21 cellular contexts compared by ENCODE assay signal in the genomic region with DNA sequence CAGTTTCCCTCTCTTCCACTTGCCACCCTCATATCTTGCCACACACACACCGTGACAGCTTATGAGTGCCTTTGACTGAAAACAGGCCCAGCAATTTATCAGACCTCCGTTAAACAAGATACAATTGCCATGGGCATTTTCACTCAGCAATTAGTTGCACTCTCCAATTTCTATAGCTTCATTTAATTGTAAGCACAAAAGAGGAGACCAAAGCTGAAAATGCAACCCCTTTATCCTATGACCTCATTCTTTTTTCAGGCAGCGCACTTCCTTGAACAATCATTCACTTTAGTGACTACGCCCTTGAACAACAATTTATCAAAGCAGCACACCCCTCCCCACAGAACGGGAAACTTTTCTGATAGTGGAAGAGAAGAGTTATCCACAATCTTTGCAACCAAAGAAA. TPM values are rescaled to one million over a fixed set of nuclear protein-coding genes. Genes with fewer than 3 reads are reported as not detected.
DNase-seq lines count a peak whose midpoint lies in the region; ATAC-seq and TF ChIP-seq lines count a peak whose summit lies in the region.
"Had no signal": no experiment of that assay in that cellular context is flagged by ENCODE, and none has a peak within 500 bp of the region (broad histone marks: within the 10 kb centered on the region; RNA-seq: fewer than 3 reads in every experiment).

No MANE protein-coding gene starts in this region.

- TF ChIP-seq POLR2A in body of pancreas (IDR thresholded peaks at IDR 0.05): peak in 1 of 3 donors; percentile 28

- peak; percentile 86 for ATAC-seq in body of pancreas
- peak; percentile 80 for ATAC-seq in mucosa of descending colon
- no peak for ATAC-seq in HG02884 (IDR thresholded peaks at IDR 0.05; ENCODE audit: unreplicated experiment)

- no peaks in the 10 kb centered on the region for H3K27me3 Mint-ChIP-seq in Calu3 (ENCODE audit: unreplicated experiment)
- H3K27me3 Mint-ChIP-seq: B cell had no signal

- CTCF ChIA-PET in Calu3 (lab: Charles Lee): no interaction called here

- H3K9me3 ChIP-seq in body of pancreas: no peaks in the 10 kb centered on the region
- no peaks in the 10 kb centered on the region for H3K9me3 ChIP-seq in mucosa of descending colon
- H3K9me3 ChIP-seq: MG63, neutrophil, sigmoid colon had no signal

- BruUV-seq in Calu3 (replicated peaks; lab: Mats Ljungman, UMichigan): no TSS peak

- H3K4me1 ChIP-seq in body of pancreas (no peaks in the 10 kb centered on the region), mucosa of descending colon (ENCODE audit: low read depth) (no peaks in the 10 kb centered on the region)
- H3K4me1 ChIP-seq: sigmoid colon had no signal

- no peaks in the 10 kb centered on the region for H3K27me3 ChIP-seq in body of pancreas
- H3K27me3 ChIP-seq: MG63, neutrophil, sigmoid colon had no signal

- H3K4me3 ChIP-seq in body of pancreas (no peak overlapping the region), mucosa of descending colon (no peak overlapping the region)
- H3K4me3 ChIP-seq: MG63, sigmoid colon had no signal

- peak overlapping the region; percentile 78 for H3K4me3 Mint-ChIP-seq in Calu3 (ENCODE audit: low read depth, unreplicated experiment)
- H3K4me3 Mint-ChIP-seq: B cell had no signal

- intact Hi-C loops in Calu3 (cut with micrococcal nuclease; ENCODE audit: unreplicated experiment): loop anchor here (10.0 kb wide), 2 partner anchors 111 to 261 kb away; no protein-coding TSS in a partner anchor
- intact Hi-C loops in body of pancreas (cut with DNase I): no loop called here
- intact Hi-C loops in mucosa of descending colon (cut with DNase I, micrococcal nuclease): loop anchor here in 1 of 2 donors (10.0 kb wide), 1 partner anchor 139 kb away; no protein-coding TSS in a partner anchor

- H3K36me3 ChIP-seq in body of pancreas (replicated peaks in 1 of 2; ENCODE audit: insufficient read depth in 1 of 2, low read depth in 2 of 2): no peaks in the 10 kb centered on the region
- no peaks in the 10 kb centered on the region for H3K36me3 ChIP-seq in mucosa of descending colon (ENCODE audit: low read depth)
- H3K36me3 ChIP-seq: MG63, neutrophil, sigmoid colon had no signal

- peaks cover 7% of the 10 kb centered on the region for H3K4me1 Mint-ChIP-seq in Calu3 (ENCODE audit: low read depth, unreplicated experiment)

- H3K27ac ChIP-seq in body of pancreas: peak overlapping the region in 3 of 4 donors; percentile 61 to 81 (median 77)
- H3K27ac ChIP-seq: neutrophil, sigmoid colon had no signal

- TF ChIP-seq CTCF in Calu3 (IDR thresholded peaks at IDR 0.05; ENCODE audit: unreplicated experiment) (no peak), body of pancreas (IDR thresholded peaks at IDR 0.05) (no peak), mucosa of descending colon (IDR thresholded peaks at IDR 0.05) (no peak)

- WGBS in body of pancreas, 2 donors: 10 to 13% methylated on average over 5 of the region's 5 CpGs

- H3K27ac Mint-ChIP-seq in Calu3 (ENCODE audit: unreplicated experiment): peak overlapping the region; percentile 100
- H3K27ac Mint-ChIP-seq: B cell had no signal

- DNase-seq in Calu3 (peak; percentile 23), NCI-H1436 treated with DMSO at 0.1 percent for 48 hours (lab: John Stamatoyannopoulos, UW) (peak; percentile 79), body of pancreas (peak; percentile 11 to 25 (median 18)), mucosa of descending colon (peak in 1 of 3 donors; percentile 61), NCI-H446 (lab: John Stamatoyannopoulos, UW) (no peak), DMS79 treated with DMSO at 0.1 percent for 48 hours (lab: John Stamatoyannopoulos, UW) (no peak), NCI-H2227 treated with DMSO at 0.1 percent for 48 hours (lab: John Stamatoyannopoulos, UW) (no peak)
- DNase-seq: activated CD4-positive, alpha-beta T cell treated with anti-CD3 and anti-CD28 coated beads for 1 hour; activated CD8-positive, alpha-beta memory T cell treated with anti-CD3 and anti-CD28 coated beads, Interleukin-2, amount 50 U/mL, for 4 hours; dermis blood vessel endothelial cell; DMS79; H7; MG63; NCI-H446 treated with DMSO at 0.1 percent for 48 hours; sigmoid colon; stimulated activated CD4-positive, alpha-beta T cell treated with anti-CD3 and anti-CD28 coated beads, Interleukin-4, amount 100 ng/mL, for 4 hours; T-helper 2 cell had no signal

- H3K9me3 Mint-ChIP-seq in Calu3 (ENCODE audit: low read depth, unreplicated experiment): peaks cover 3% of the 10 kb centered on the region

- peaks cover 29% of the 10 kb centered on the region for H3K36me3 Mint-ChIP-seq in Calu3 (ENCODE audit: insufficient read depth, unreplicated experiment)

RNA-seq across cellular contexts. Expression of gene POF1B, which starts 4.1 kb away (rescaled TPM):
- total RNA-seq in Calu3 (2022) (24.1 and 32.5 TPM in 2 replicates), body of pancreas (10 to 100 TPM in 1 of 2 donors, 1 to 10 TPM in 1; 8.6 to 24.1 TPM), mucosa of descending colon (100 to 1,000 TPM in 2 of 3 donors, 10 to 100 TPM in 1; 46.1 to 142 (median 141) TPM)
- total RNA-seq: astrocyte, H7 had no signal

Comparison
In these comparisons a context has a peak if more than half of its experiments do, and no peak if none do; other contexts are left out.
1. DNase-seq: peak in Calu3 (single experiment), NCI-H1436 treated with DMSO at 0.1 percent for 48 hours (single experiment) and body of pancreas (4 of 4); none in NCI-H446 (0 of 2), DMS79 treated with DMSO at 0.1 percent for 48 hours (single experiment) and NCI-H2227 treated with DMSO at 0.1 percent for 48 hours (single experiment).